1 cellular context compared by ENCODE assay signal in the genomic region with DNA sequence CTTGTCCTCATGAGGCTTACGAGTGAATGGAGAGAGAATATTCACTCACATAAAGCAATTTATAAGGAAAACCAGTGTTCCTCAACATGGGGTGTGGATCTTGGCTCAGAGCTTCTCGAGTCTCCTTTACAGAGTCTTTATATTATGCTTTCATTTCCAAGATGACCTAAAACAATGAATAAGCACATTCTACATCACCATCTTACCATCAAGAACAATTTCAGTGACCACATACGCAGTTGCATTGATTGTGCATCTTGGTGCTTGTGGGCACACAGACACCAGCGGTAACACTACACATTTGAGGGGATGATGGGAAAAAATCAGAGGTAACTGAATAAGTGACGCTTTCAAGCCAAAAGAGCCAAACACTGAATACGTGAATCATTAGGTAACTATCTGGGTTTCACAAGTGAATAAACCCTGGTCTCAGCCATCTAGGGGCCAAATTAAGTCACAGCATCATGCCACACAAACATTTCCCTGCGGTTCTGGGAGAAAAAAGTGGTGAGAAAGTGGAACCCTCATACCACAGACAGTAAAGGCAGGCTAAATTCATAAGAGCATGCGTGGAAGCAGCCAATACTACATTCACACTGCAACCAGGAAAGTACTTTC.
TF ChIP-seq lines count a peak whose summit lies in the region.

No MANE protein-coding gene starts in this region.

TF ChIP-seq in GM12878, 131 proteins besides CTCF, POLR2A, EP300 and RAD21:
- TF ChIP-seq RUNX3 (IDR thresholded peaks at IDR 0.05; ENCODE audit: low read length) = peak; percentile 68
- TF ChIP-seq CBFB (IDR thresholded peaks at IDR 0.05; ENCODE audit: low read depth) = no peak
